ENCODE assay signal across 9 cellular contexts in genomic region chrX:41381685-41382084, GRCh38. TPM values are rescaled to one million over a fixed set of nuclear protein-coding genes. Genes with fewer than 3 reads are reported as not detected.
DNase-seq lines count a peak whose midpoint lies in the region; ATAC-seq and TF ChIP-seq lines count a peak whose summit lies in the region.
"Had no signal": no experiment of that assay in that cellular context is flagged by ENCODE, and none has a peak within 500 bp of the region (broad histone marks: within the 10 kb centered on the region; RNA-seq: fewer than 3 reads in every experiment).

No MANE protein-coding gene starts in this region.

- H3K36me3 ChIP-seq in kidney epithelial cell (ENCODE audit: control insufficient read depth, insufficient read depth, low read length) (no peaks in the 10 kb centered on the region), aorta (ENCODE audit: control insufficient read depth in 1 of 2, insufficient read depth in 2 of 2, low read length in 1 of 2) (no peaks in the 10 kb centered on the region)

- DNase-seq in Right ventricle myocardium superior (peak; percentile 55), cardiac septum (ENCODE audit: low spot score) (no peak), astrocyte of the cerebellum (ENCODE audit: low read depth) (peak; percentile 4), kidney epithelial cell (ENCODE audit: low read depth) (peak; percentile 23), aorta (peak in 1 of 2 donors; percentile 72), NCI-H187 treated with DMSO at 0.1 percent for 48 hours (lab: John Stamatoyannopoulos, UW) (no peak), NOMO-1 treated with dmso at 0.1 percent for 144 hours (lab: John Stamatoyannopoulos, UW; ENCODE audit: unreplicated experiment) (no peak), cerebellar cortex (ENCODE audit: low spot score) (no peak)
- DNase-seq: CD8-positive, alpha-beta T cell had no signal

- WGBS in aorta, 2 donors, result 73 to 74% methylated on average over 5 of the region's 5 CpGs

- no peaks in the 10 kb centered on the region for H3K4me1 ChIP-seq in aorta (ENCODE audit: control insufficient read depth in 1 of 2, insufficient read depth in 2 of 2, low read length in 2 of 2)

- H3K4me3 ChIP-seq in astrocyte of the cerebellum (ENCODE audit: low read depth, low read length) (no peak overlapping the region), kidney epithelial cell (ENCODE audit: low read depth, low read length) (no peak overlapping the region), aorta (ENCODE audit: low read length in 2 of 2) (no peak overlapping the region)

- in situ Hi-C loops in astrocyte of the cerebellum (cut with HindIII; ENCODE audit: low sequenced_read_pairs), result no loop called here

- intact Hi-C loops in Right ventricle myocardium superior (cut with DNase I), result no loop called here
- intact Hi-C loops in cardiac septum (cut with DNase I), result no loop called here
- intact Hi-C loops in aorta (cut with DNase I), result no loop called here

- H3K27me3 ChIP-seq in kidney epithelial cell (ENCODE audit: control insufficient read depth, insufficient read depth, low read length) (no peaks in the 10 kb centered on the region), aorta (ENCODE audit: control insufficient read depth in 1 of 2, insufficient read depth in 2 of 2, low read length in 1 of 2) (no peaks in the 10 kb centered on the region)

- no peaks in the 10 kb centered on the region for H3K9me3 ChIP-seq in aorta (ENCODE audit: control insufficient read depth, low read length)

- H3K27ac ChIP-seq in aorta (ENCODE audit: low read depth in 1 of 2, low read length in 2 of 2), result no peak overlapping the region

- TF ChIP-seq CTCF in astrocyte of the cerebellum (IDR thresholded peaks at IDR 0.05; ENCODE audit: low read depth, low read length, missing control alignments) (no peak), kidney epithelial cell (IDR thresholded peaks at IDR 0.05; ENCODE audit: insufficient read depth, low read length, poor library complexity, severe bottlenecking) (no peak)

- ATAC-seq in Right ventricle myocardium superior (ENCODE audit: poor library complexity) (peak; percentile 51), aorta (ENCODE audit: low FRiP score) (peak; percentile 33)
- ATAC-seq: CD8-positive, alpha-beta T cell had no signal

RNA-seq across cellular contexts. Expression of gene DDX3X, which starts 47.7 kb away (rescaled TPM):
- total RNA-seq in Right ventricle myocardium superior (128 TPM), cardiac septum (214 TPM), kidney epithelial cell (184 and 188 TPM in 2 replicates), aorta (100 to 1,000 TPM; 361 to 465 TPM)
- 100 to 1,000 TPM in 1 of 2 donors, 10 to 100 TPM in 1; 65.0 to 133 TPM for polyA plus RNA-seq in aorta

Comparison
In these comparisons a context has a peak if more than half of its experiments do, and no peak if none do; other contexts are left out.
1. DNase-seq: peak in Right ventricle myocardium superior (single experiment), astrocyte of the cerebellum (single experiment) and kidney epithelial cell (single experiment); none in cardiac septum (single experiment), NCI-H187 treated with DMSO at 0.1 percent for 48 hours (single experiment), NOMO-1 treated with dmso at 0.1 percent for 144 hours (single experiment) and cerebellar cortex (single experiment).